ENCODE assay signal across 28 cellular contexts in genomic region chr7:33503014-33503413, GRCh38.
"Had no signal": no experiment of that assay in that cellular context is flagged by ENCODE, and none has a peak within 500 bp of the region (broad histone marks: within the 10 kb centered on the region; RNA-seq: fewer than 3 reads in every experiment).

No MANE protein-coding gene starts in this region.

- H3K36me3 ChIP-seq: left lung, lower lobe of right lung, prostate gland, suprapubic skin, thoracic aorta, upper lobe of right lung had no signal

- H3K27ac ChIP-seq: left lung, lower lobe of right lung, pancreas, prostate gland, skin epidermis, suprapubic skin, thoracic aorta, tibial artery, upper lobe of right lung, vagina had no signal

- FAIRE-seq: islet of Langerhans, pancreas had no signal

- H3K27me3 ChIP-seq: left lung, pancreas, suprapubic skin, tibial artery, upper lobe of right lung, vagina had no signal

- H3K9me3 ChIP-seq: left lung, lower lobe of right lung, pancreas, prostate gland, suprapubic skin, thoracic aorta, tibial artery, upper lobe of right lung, vagina had no signal

- H3K4me3 ChIP-seq: left lung, lower lobe of right lung, pancreas, prostate gland, skin epidermis, suprapubic skin, thoracic aorta, tibial artery, upper lobe of right lung, vagina had no signal

- DNase-seq: immature natural killer cell; kidney glomerular epithelial cell; left cardiac atrium; left lung; lower lobe of right lung; mammary epithelial cell; mesenchymal stem cell; naive thymus-derived CD8-positive, alpha-beta T cell; nucleus accumbens; pancreas; posterior cingulate gyrus; retina; right cardiac atrium; stimulated activated CD4-positive, alpha-beta T cell treated with anti-CD3 and anti-CD28 coated beads, Interleukin-12 subunit alpha, Interleukin-12 subunit beta, amount 100 ng/mL, for 4 hours; stimulated activated CD4-positive, alpha-beta T cell treated with anti-CD3 and anti-CD28 coated beads, Interleukin-15, amount 100 ng/mL, for 24 hours; stimulated activated CD4-positive, alpha-beta T cell treated with anti-CD3 and anti-CD28 coated beads, Interleukin-2, amount 100 ng/mL, for 24 hours; stimulated activated CD4-positive, alpha-beta T cell treated with anti-CD3 and anti-CD28 coated beads, Interleukin-4, amount 100 ng/mL, for 1 hour; stimulated activated naive B cell treated with anti-CD40 and anti-IgM and Interleukin-4, amounts not matched to agents 10 μg/mL and 1 μg/mL and 100 μg/mL, for 72 hours; stimulated activated naive CD8-positive, alpha-beta T cell treated with anti-CD3 and anti-CD28 coated beads, Interleukin-15, Interleukin-2, amounts not matched to agents 100 U/mL and 50 U/mL, for 24 hours; tibial artery; trophoblast cell; upper lobe of right lung had no signal

- H3K4me1 ChIP-seq: left lung, lower lobe of right lung, pancreas, prostate gland, upper lobe of right lung had no signal
